6 cellular contexts compared by ENCODE assay signal in the genomic region with DNA sequence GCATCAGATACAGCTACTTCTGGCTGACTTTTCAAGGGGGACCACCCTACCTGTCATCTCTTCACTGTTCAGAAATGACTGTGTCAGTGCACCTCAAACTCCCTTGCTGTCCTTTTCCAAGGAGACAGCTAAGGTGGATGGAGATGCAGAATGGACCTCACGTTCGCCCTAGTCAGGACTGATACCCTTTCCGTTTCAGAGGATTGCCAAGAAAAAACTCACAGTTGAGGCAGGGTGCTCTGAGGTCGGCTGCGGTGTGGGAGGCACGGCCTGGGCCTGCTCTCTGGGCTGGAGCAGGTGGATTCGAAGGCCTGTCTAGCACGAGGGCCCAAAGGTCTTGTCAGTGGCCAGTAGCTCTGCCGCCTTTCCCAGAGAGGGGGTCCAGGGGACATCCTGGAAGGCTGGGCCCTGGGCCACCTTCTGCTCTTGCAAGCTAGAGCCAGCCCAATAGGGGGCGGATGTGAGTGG. TPM values are rescaled to one million over a fixed set of nuclear protein-coding genes. Genes with fewer than 3 reads are reported as not detected.
DNase-seq lines count a peak whose midpoint lies in the region; ATAC-seq and TF ChIP-seq lines count a peak whose summit lies in the region.

No MANE protein-coding gene starts in this region.

- peak overlapping the region; percentile 88 for H3K27ac ChIP-seq in Panc1 (ENCODE audit: low read length)
- H3K27ac ChIP-seq in duodenal mucosa (ENCODE audit: low read depth, low read length): peak overlapping the region; percentile 81

- DNase-seq in GM12864 (ENCODE audit: low read depth) (no peak), Panc1 (ENCODE audit: low read depth, low spot score) (no peak), retinal pigment epithelial cell (ENCODE audit: low read depth) (no peak), HK-2 (ENCODE audit: unreplicated experiment) (no peak), amniotic stem cell (lab: John Stamatoyannopoulos, UW) (no peak)

- TF ChIP-seq CTCF in GM12864 (IDR thresholded peaks at IDR 0.05; ENCODE audit: low read depth, low read length, missing control alignments) (peak; percentile 87), Panc1 (IDR thresholded peaks at IDR 0.05) (no peak), retinal pigment epithelial cell (conservative IDR thresholded peaks at IDR 0.05; ENCODE audit: low read depth, low read length) (peak; percentile 87)

- in situ Hi-C loops in Panc1 (cut with HindIII; ENCODE audit: low pct_unique_long_range_greater_than_20kb, low sequenced_read_pairs): no loop called here

- H3K27me3 ChIP-seq in Panc1 (ENCODE audit: control insufficient read depth, insufficient read depth, low read length) (no peaks in the 10 kb centered on the region), duodenal mucosa (ENCODE audit: control insufficient read depth in 1 of 2, insufficient read depth in 2 of 2, low read length in 2 of 2) (no peaks in the 10 kb centered on the region)

- peak overlapping the region; percentile 61 to 84 for H3K9ac ChIP-seq in duodenal mucosa (ENCODE audit: low read depth in 1 of 2, low read length in 2 of 2)

- CTCF ChIA-PET in Panc1 (lab: Charles Lee): interaction anchor here (0.5 to 1.0 kb wide), 5 partner anchors 10 to 152 kb away, joined by 3 to 10 read pairs (median 5); no protein-coding TSS in a partner anchor

- POLR2A ChIA-PET in Panc1 (lab: Charles Lee): interaction anchor here (1.1 kb wide), 1 partner anchor 19 kb away, joined by 4 read pairs; no protein-coding TSS in a partner anchor

- no TSS peak for BruUV-seq in Panc1 (replicated peaks; lab: Mats Ljungman, UMichigan)

- peak overlapping the region; percentile 70 for H3K4me3 ChIP-seq in GM12864 (ENCODE audit: low read depth, low read length)
- H3K4me3 ChIP-seq in Panc1 (ENCODE audit: low read depth in 2 of 2, low read length in 2 of 2): peak overlapping the region; percentile 75 to 92
- peak overlapping the region; percentile 86 to 89 for H3K4me3 ChIP-seq in duodenal mucosa (ENCODE audit: low read depth in 1 of 2, low read length in 2 of 2)
- peak overlapping the region; percentile 83 for H3K4me3 ChIP-seq in retinal pigment epithelial cell (ENCODE audit: low read length)

- ATAC-seq in Panc1: peak; percentile 81; the same call in 1 of the 2 replicates

- H3K4me1 ChIP-seq in Panc1 (ENCODE audit: control insufficient read depth, insufficient read depth, low read length) (peaks cover 22% of the 10 kb centered on the region), duodenal mucosa (ENCODE audit: control insufficient read depth in 1 of 2, insufficient read depth in 2 of 2, low read length in 2 of 2) (peaks cover 18 to 19% of the 10 kb centered on the region in 2 donors)

- intact Hi-C loops in Panc1 (cut with micrococcal nuclease; ENCODE audit: unreplicated experiment): no loop called here

- H3K36me3 ChIP-seq in Panc1 (ENCODE audit: control insufficient read depth, insufficient read depth, low read length) (no peaks in the 10 kb centered on the region), duodenal mucosa (ENCODE audit: control insufficient read depth in 1 of 2, insufficient read depth in 2 of 2, low read length in 2 of 2) (peaks cover 29 to 31% of the 10 kb centered on the region in 2 donors)

- H3K9me3 ChIP-seq in Panc1 (ENCODE audit: control insufficient read depth, insufficient read depth, low read depth, low read length) (no peaks in the 10 kb centered on the region), duodenal mucosa (ENCODE audit: control insufficient read depth in 1 of 2, low read length in 2 of 2) (no peaks in the 10 kb centered on the region)

RNA-seq across cellular contexts. Expression of gene MSMP, which starts 2.2 kb away (rescaled TPM):
- 1.4 TPM for total RNA-seq in Panc1 (2021; ENCODE audit: unreplicated experiment)
- polyA plus RNA-seq in Panc1 (2012; ENCODE audit: insufficient read length): 3.6 TPM

RNA-seq across cellular contexts. Expression of gene RGP1, which starts 7.2 kb away (rescaled TPM):
- total RNA-seq in Panc1 (2021; ENCODE audit: unreplicated experiment): 43.3 TPM
- 30.3 TPM for polyA plus RNA-seq in Panc1 (2012; ENCODE audit: insufficient read length)

RNA-seq across cellular contexts. Expression of gene GBA2, which starts 7.3 kb away (rescaled TPM):
- 109 TPM for total RNA-seq in Panc1 (2021; ENCODE audit: unreplicated experiment)
- polyA plus RNA-seq in Panc1 (2012; ENCODE audit: insufficient read length): 79.7 TPM

RNA-seq across cellular contexts. Expression of gene CREB3, which starts 23.8 kb away (rescaled TPM):
- total RNA-seq in Panc1 (2021; ENCODE audit: unreplicated experiment): 67.0 TPM
- 63.6 TPM for polyA plus RNA-seq in Panc1 (2012; ENCODE audit: insufficient read length)

RNA-seq across cellular contexts. Expression of gene TLN1, which starts 24.3 kb away (rescaled TPM):
- total RNA-seq in Panc1 (2021; ENCODE audit: unreplicated experiment): 347 TPM
- polyA plus RNA-seq in Panc1 (2012; ENCODE audit: insufficient read length): 353 TPM
